ENCODE assay signal across 2 cellular contexts in the genomic region with DNA sequence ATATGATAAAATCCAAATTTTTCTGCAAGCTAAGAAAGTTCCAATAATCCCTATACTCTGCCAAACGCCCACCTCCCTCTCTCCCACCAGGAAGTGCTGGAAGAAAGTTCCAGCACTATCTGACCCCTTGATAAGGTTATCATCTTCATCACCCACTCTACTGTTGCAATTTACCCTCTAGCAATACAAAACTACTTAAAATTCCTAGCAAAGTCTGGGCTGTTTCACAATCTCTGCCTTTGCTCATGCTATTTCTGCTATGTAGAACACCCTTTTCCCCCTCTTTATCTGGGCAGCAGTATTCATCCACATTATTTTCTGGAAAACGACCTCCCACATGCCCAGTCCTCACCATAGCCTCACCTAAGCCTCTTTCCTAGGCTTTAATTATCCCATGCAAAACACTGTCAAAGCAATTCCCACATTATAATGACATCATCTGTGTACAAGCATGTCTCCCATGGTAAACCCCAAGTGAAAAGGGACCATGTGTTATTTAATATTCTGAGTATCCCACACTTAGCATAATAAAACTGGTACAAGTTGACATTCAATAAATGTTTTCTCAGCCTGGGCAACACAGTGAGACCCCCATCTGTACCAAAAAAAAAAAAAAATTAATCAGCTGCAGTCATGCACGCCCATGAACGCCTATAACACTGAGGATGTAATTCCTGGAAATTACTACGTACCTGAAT.
TF ChIP-seq lines count a peak whose summit lies in the region.

No MANE protein-coding gene starts in this region.

TF ChIP-seq in SK-N-SH treated with all-trans-retinoic acid at 6 μM for 48 hours, 23 proteins besides CTCF, POLR2A, EP300 and RAD21:
- peak; percentile 90 for TF ChIP-seq ISL1 (CRISPR knock-in tag; IDR thresholded peaks at IDR 0.05)
- TF ChIP-seq, protein P1, sequence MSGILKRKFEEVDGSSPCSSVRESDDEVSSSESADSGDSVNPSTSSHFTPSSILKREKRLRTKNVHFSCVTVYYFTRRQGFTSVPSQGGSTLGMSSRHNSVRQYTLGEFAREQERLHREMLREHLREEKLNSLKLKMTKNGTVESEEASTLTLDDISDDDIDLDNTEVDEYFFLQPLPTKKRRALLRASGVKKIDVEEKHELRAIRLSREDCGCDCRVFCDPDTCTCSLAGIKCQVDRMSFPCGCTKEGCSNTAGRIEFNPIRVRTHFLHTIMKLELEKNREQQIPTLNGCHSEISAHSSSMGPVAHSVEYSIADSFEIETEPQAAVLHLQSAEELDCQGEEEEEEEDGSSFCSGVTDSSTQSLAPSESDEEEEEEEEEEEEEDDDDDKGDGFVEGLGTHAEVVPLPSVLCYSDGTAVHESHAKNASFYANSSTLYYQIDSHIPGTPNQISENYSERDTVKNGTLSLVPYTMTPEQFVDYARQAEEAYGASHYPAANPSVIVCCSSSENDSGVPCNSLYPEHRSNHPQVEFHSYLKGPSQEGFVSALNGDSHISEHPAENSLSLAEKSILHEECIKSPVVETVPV (CRISPR knock-in tag; IDR thresholded peaks at IDR 0.05) = no peak

TF ChIP-seq in SK-N-SH, 30 proteins besides CTCF, POLR2A, EP300 and RAD21:
- TF ChIP-seq, protein P2, sequence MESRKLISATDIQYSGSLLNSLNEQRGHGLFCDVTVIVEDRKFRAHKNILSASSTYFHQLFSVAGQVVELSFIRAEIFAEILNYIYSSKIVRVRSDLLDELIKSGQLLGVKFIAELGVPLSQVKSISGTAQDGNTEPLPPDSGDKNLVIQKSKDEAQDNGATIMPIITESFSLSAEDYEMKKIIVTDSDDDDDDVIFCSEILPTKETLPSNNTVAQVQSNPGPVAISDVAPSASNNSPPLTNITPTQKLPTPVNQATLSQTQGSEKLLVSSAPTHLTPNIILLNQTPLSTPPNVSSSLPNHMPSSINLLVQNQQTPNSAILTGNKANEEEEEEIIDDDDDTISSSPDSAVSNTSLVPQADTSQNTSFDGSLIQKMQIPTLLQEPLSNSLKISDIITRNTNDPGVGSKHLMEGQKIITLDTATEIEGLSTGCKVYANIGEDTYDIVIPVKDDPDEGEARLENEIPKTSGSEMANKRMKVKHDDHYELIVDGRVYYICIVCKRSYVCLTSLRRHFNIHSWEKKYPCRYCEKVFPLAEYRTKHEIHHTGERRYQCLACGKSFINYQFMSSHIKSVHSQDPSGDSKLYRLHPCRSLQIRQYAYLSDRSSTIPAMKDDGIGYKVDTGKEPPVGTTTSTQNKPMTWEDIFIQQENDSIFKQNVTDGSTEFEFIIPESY (IDR thresholded peaks at IDR 0.05; ENCODE audit: borderline replicate concordance, low read depth) = no peak
- no peak for TF ChIP-seq NFIC (IDR thresholded peaks at IDR 0.05; ENCODE audit: borderline replicate concordance)
TF ChIP-seq in SK-N-SH: peak in this region for 0.
